Comparison of ENCODE assay signal across 18 cellular contexts in the genomic region with DNA sequence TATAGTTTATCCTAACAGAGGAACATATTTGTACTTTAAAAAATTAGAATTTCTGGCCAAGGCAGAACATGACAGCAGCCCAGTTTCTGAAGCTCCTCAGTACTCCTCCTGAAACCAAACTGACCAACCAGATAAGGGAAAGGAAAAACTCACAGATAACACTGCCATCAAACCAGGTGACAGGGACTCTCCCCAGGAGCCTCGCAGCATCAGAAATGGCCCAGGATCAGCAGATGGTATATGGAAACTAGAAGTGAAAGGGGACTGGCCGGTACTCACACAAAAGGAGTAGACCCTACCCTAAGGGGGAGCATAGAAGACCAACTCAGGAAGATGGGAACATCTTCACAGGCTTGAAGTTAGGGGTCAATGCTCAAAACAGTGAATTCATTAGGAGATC.
DNase-seq lines count a peak whose midpoint lies in the region; ATAC-seq and TF ChIP-seq lines count a peak whose summit lies in the region.
"Had no signal": no experiment of that assay in that cellular context is flagged by ENCODE, and none has a peak within 500 bp of the region (broad histone marks: within the 10 kb centered on the region; RNA-seq: fewer than 3 reads in every experiment).

No MANE protein-coding gene starts in this region.

- no peaks in the 10 kb centered on the region for H3K9me3 Mint-ChIP-seq in effector memory CD8-positive, alpha-beta T cell
- H3K9me3 Mint-ChIP-seq: activated CD4-positive, alpha-beta T cell treated with anti-CD3 and anti-CD28 coated beads, Interleukin-2, amount 10 ng/mL, durations not matched to agents 7 days and 5 days; T-helper 1 cell treated with Interleukin-12 subunit alpha and Interleukin-12 subunit beta and Interleukin-4 antibody, amounts not matched to agents 30 μg/mL and 1 μg/mL, for 36 hours; type B pancreatic cell had no signal

- no peak overlapping the region for H3K4me3 ChIP-seq in DND-41 (ENCODE audit: low read depth in 1 of 2, low read length in 2 of 2)
- H3K4me3 ChIP-seq: esophagus muscularis mucosa, lung had no signal

- no peaks in the 10 kb centered on the region for H3K27me3 Mint-ChIP-seq in effector memory CD8-positive, alpha-beta T cell
- H3K27me3 Mint-ChIP-seq: activated CD4-positive, alpha-beta T cell treated with anti-CD3 and anti-CD28 coated beads, Interleukin-2, amount 10 ng/mL, durations not matched to agents 7 days and 5 days; activated naive CD8-positive, alpha-beta T cell; type B pancreatic cell had no signal

- H4K20me1 ChIP-seq in DND-41 (ENCODE audit: insufficient read depth, low read length) = no peaks in the 10 kb centered on the region

- no peak overlapping the region for H3K9ac ChIP-seq in DND-41 (ENCODE audit: low read depth, low read length)

- no peaks in the 10 kb centered on the region for H3K4me1 ChIP-seq in DND-41 (ENCODE audit: insufficient read depth, low read length)
- H3K4me1 ChIP-seq: esophagus muscularis mucosa had no signal

- no peak overlapping the region for H3K27ac Mint-ChIP-seq in effector memory CD8-positive, alpha-beta T cell
- H3K27ac Mint-ChIP-seq: activated CD4-positive, alpha-beta T cell treated with anti-CD3 and anti-CD28 coated beads, Interleukin-2, amount 10 ng/mL, durations not matched to agents 7 days and 5 days; activated naive CD8-positive, alpha-beta T cell; T-helper 1 cell treated with Interleukin-12 subunit alpha and Interleukin-12 subunit beta and Interleukin-4 antibody, amounts not matched to agents 30 μg/mL and 1 μg/mL, for 36 hours; type B pancreatic cell had no signal

- no peaks in the 10 kb centered on the region for H3K27me3 ChIP-seq in DND-41 (ENCODE audit: insufficient read depth, low read length, poor library complexity)
- H3K27me3 ChIP-seq: esophagus muscularis mucosa had no signal

- H3K4me3 Mint-ChIP-seq in effector memory CD8-positive, alpha-beta T cell = no peak overlapping the region
- H3K4me3 Mint-ChIP-seq: activated CD4-positive, alpha-beta T cell treated with anti-CD3 and anti-CD28 coated beads, Interleukin-2, amount 10 ng/mL, durations not matched to agents 7 days and 5 days; activated naive CD8-positive, alpha-beta T cell; T-helper 1 cell treated with Interleukin-12 subunit alpha and Interleukin-12 subunit beta and Interleukin-4 antibody, amounts not matched to agents 30 μg/mL and 1 μg/mL, for 36 hours; type B pancreatic cell had no signal

- DNase-seq in DND-41 = no peak
- no peak for DNase-seq in effector memory CD8-positive, alpha-beta T cell
- DNase-seq in NCI-H524 (lab: John Stamatoyannopoulos, UW) = no peak
- DNase-seq in NCI-H2029 treated with DMSO at 0.1 percent for 48 hours (lab: John Stamatoyannopoulos, UW) = no peak
- no peak for DNase-seq in amniotic stem cell (lab: John Stamatoyannopoulos, UW)
- DNase-seq: activated CD4-positive, alpha-beta T cell treated with anti-CD3 and anti-CD28 coated beads, Interleukin-2, amount 10 ng/mL, durations not matched to agents 7 days and 5 days; cerebellar nuclear complex; hypothalamus; Kasumi-1; small intestine had no signal

- ATAC-seq in DND-41 (ENCODE audit: insufficient read depth, low read depth) = no peak
- peak; percentile 77 for ATAC-seq in GM19043 (IDR thresholded peaks at IDR 0.05; ENCODE audit: low read depth, unreplicated experiment)
- ATAC-seq in GM21825 (IDR thresholded peaks at IDR 0.05; ENCODE audit: unreplicated experiment) = peak; percentile 95
- ATAC-seq in HG03159 (IDR thresholded peaks at IDR 0.05; ENCODE audit: unreplicated experiment) = peak; percentile 87
- no peak for ATAC-seq in effector memory CD8-positive, alpha-beta T cell (replicated peaks)

- H3K36me3 ChIP-seq in DND-41 (ENCODE audit: insufficient read depth, low read length) = no peaks in the 10 kb centered on the region

- peak overlapping the region; percentile 25; the same call in 1 of the 2 replicates for H2AFZ ChIP-seq in DND-41 (ENCODE audit: low read depth, low read length)

- H3K4me1 Mint-ChIP-seq in effector memory CD8-positive, alpha-beta T cell (ENCODE audit: low read depth in 2 of 2) = peaks cover 5% of the 10 kb centered on the region in 2 donors
- H3K4me1 Mint-ChIP-seq: activated CD4-positive, alpha-beta T cell treated with anti-CD3 and anti-CD28 coated beads, Interleukin-2, amount 10 ng/mL, durations not matched to agents 7 days and 5 days had no signal

- H3K36me3 Mint-ChIP-seq in effector memory CD8-positive, alpha-beta T cell (ENCODE audit: insufficient read depth) = peaks cover 43% of the 10 kb centered on the region
- H3K36me3 Mint-ChIP-seq: type B pancreatic cell had no signal

- no peaks in the 10 kb centered on the region for H3K9me3 ChIP-seq in DND-41 (ENCODE audit: insufficient read depth, low read length, severe bottlenecking)
- H3K9me3 ChIP-seq: esophagus muscularis mucosa had no signal

- no peak overlapping the region for H3K4me2 ChIP-seq in DND-41 (ENCODE audit: insufficient read depth, low read length)

- TF ChIP-seq CTCF in DND-41 (IDR thresholded peaks at IDR 0.05; ENCODE audit: borderline replicate concordance, extremely low read depth, low read length, poor library complexity, severe bottlenecking) = no peak

- H3K79me2 ChIP-seq in DND-41 (ENCODE audit: insufficient read depth, low read length) = no peaks in the 10 kb centered on the region

- no peak overlapping the region for H3K27ac ChIP-seq in DND-41 (ENCODE audit: low read length)
- H3K27ac ChIP-seq: esophagus muscularis mucosa had no signal

Comparison
In these comparisons a context has a peak if more than half of its experiments do, and no peak if none do; other contexts are left out.
1. ATAC-seq: peak in GM19043 (single experiment), GM21825 (single experiment) and HG03159 (single experiment); none in DND-41 (single experiment) and effector memory CD8-positive, alpha-beta T cell (single experiment).